Comparison of ENCODE assay signal across 8 cellular contexts in genomic region chr12:12837025-12837872, GRCh38. TPM values are rescaled to one million over a fixed set of nuclear protein-coding genes. Genes with fewer than 3 reads are reported as not detected.
A peak's percentile ranks its signal among the peaks of the same experiment; 100 is the strongest.
DNase-seq lines count a peak whose midpoint lies in the region; ATAC-seq and TF ChIP-seq lines count a peak whose summit lies in the region.

No MANE protein-coding gene starts in this region.

- intact Hi-C loops in CD4-positive, alpha-beta T cell (cut with DNase I, micrococcal nuclease): loop anchor here (1.0 to 5.0 kb wide), 7 partner anchors 54 to 375 kb away; partner anchors contain the start of gene GPRC5A (in 2 of the 2)

- peaks cover 33% of the 10 kb centered on the region for H3K36me3 Mint-ChIP-seq in CD4-positive, alpha-beta T cell (ENCODE audit: low read depth)

- H3K9me3 ChIP-seq in CD4-positive, alpha-beta T cell (ENCODE audit: control insufficient read depth, low read length): no peaks in the 10 kb centered on the region
- peaks cover 0 to 2% of the 10 kb centered on the region in 2 donors for H3K9me3 ChIP-seq in lung (ENCODE audit: control insufficient read depth in 2 of 2, insufficient read depth in 1 of 2, low read length in 1 of 2)

- peak; percentile 72 for ATAC-seq in CD4-positive, alpha-beta T cell (ENCODE audit: poor library complexity)
- ATAC-seq in GM21447 (IDR thresholded peaks at IDR 0.05; ENCODE audit: unreplicated experiment) (peak; percentile 76), lung (ENCODE audit: insufficient read depth, low FRiP score) (peak; percentile 75), HG03097 (IDR thresholded peaks at IDR 0.05; ENCODE audit: low FRiP score, unreplicated experiment) (no peak)

- CTCF ChIA-PET in CD4-positive, alpha-beta T cell (lab: Charles Lee): interaction anchor here (0.6 to 1.6 kb wide), 13 partner anchors 10 to 373 kb away, joined by 3 to 9 read pairs (median 4); partner anchors contain the start of gene DDX47

- peaks cover 0 to 1% of the 10 kb centered on the region in 2 donors for H3K4me1 ChIP-seq in lung (ENCODE audit: control insufficient read depth in 2 of 2, insufficient read depth in 2 of 2, low read length in 2 of 2)

- POLR2A ChIA-PET in CD4-positive, alpha-beta T cell (lab: Charles Lee): interaction anchor here (0.6 to 1.5 kb wide), 6 partner anchors 9 to 798 kb away, joined by 3 to 6 read pairs (median 3); partner anchors contain the start of gene GPRC5A

- H3K27ac ChIP-seq in CD4-positive, alpha-beta T cell (ENCODE audit: low read depth, low read length): no peak overlapping the region
- H3K27ac ChIP-seq in lung (ENCODE audit: low read depth in 1 of 2, low read length in 1 of 2): peak overlapping the region in 1 of 2 donors; percentile 57

- no peaks in the 10 kb centered on the region for H3K27me3 ChIP-seq in CD4-positive, alpha-beta T cell (ENCODE audit: control insufficient read depth, insufficient read depth, low read length)
- no peaks in the 10 kb centered on the region for H3K27me3 ChIP-seq in lung (ENCODE audit: control insufficient read depth, insufficient read depth)

- H3K4me3 Mint-ChIP-seq in CD4-positive, alpha-beta T cell: peak overlapping the region; percentile 30

- peaks cover 34% of the 10 kb centered on the region for H3K4me1 Mint-ChIP-seq in CD4-positive, alpha-beta T cell (ENCODE audit: low read depth)

- H3K36me3 ChIP-seq in lung (ENCODE audit: control insufficient read depth in 2 of 2, insufficient read depth in 2 of 2, low read length in 2 of 2): peaks cover 1 to 7% of the 10 kb centered on the region in 2 donors

- H3K4me3 ChIP-seq in lung: no peak overlapping the region

- peak; percentile 69 for TF ChIP-seq CTCF in CD4-positive, alpha-beta T cell (IDR thresholded peaks at IDR 0.05)
- no peak for TF ChIP-seq CTCF in lung (IDR thresholded peaks at IDR 0.05; ENCODE audit: control extremely low read depth, extremely low read depth)

- peak in 7 of 10 experiments; percentile 5 to 37 (median 20) for DNase-seq in CD4-positive, alpha-beta T cell
- DNase-seq in NCI-H1694 (lab: John Stamatoyannopoulos, UW) (peak; percentile 78), dermis blood vessel endothelial cell (peak; percentile 88), lung (ENCODE audit: low spot score) (no peak)
- DNase-seq in activated CD4-positive, CD25-positive, alpha-beta regulatory T cell treated with anti-CD3 and anti-CD28 coated beads, Interleukin-2, amount 50 U/mL, for 72 hours: peak; percentile 39
- peak; percentile 7 to 11 for DNase-seq in stimulated activated CD8-positive, alpha-beta memory T cell treated with anti-CD3 and anti-CD28 coated beads, Interleukin-7, amount 100 ng/mL, for 4 hours (ENCODE audit: low read depth in 2 of 2)

- H3K27me3 Mint-ChIP-seq in CD4-positive, alpha-beta T cell: no peaks in the 10 kb centered on the region

- H3K9me3 Mint-ChIP-seq in CD4-positive, alpha-beta T cell: no peaks in the 10 kb centered on the region

- 47 to 60% methylated on average over 15 of the region's 15 CpGs for WGBS in lung, 2 donors

- H3K27ac Mint-ChIP-seq in CD4-positive, alpha-beta T cell: peak overlapping the region; percentile 92

RNA-seq across cellular contexts. Expression of gene DDX47, which starts 24.1 kb away (rescaled TPM):
- 100 to 1,000 TPM; 153 TPM for total RNA-seq in CD4-positive, alpha-beta T cell
- total RNA-seq in dermis blood vessel endothelial cell: 83.0 and 87.7 TPM in 2 replicates
- 10 to 100 TPM; 44.5 to 79.2 TPM for total RNA-seq in lung
- 10 to 100 TPM; 28.2 to 36.3 TPM for polyA plus RNA-seq in lung

RNA-seq across cellular contexts. Expression of gene APOLD1, which starts 51.8 kb away (rescaled TPM):
- 1 to 10 TPM; 1.8 to 3.4 TPM for total RNA-seq in CD4-positive, alpha-beta T cell
- 35.6 and 63.8 TPM in 2 replicates for total RNA-seq in dermis blood vessel endothelial cell
- total RNA-seq in lung: 10 to 100 TPM; 19.4 to 22.9 TPM
- 10 to 100 TPM in 1 of 2 donors, 1 to 10 TPM in 1; 3.1 to 22.2 TPM for polyA plus RNA-seq in lung

RNA-seq across cellular contexts. Expression of gene GPRC5A, which starts 54.1 kb away (rescaled TPM):
- under 1 TPM; 0.14 to 0.47 TPM for total RNA-seq in CD4-positive, alpha-beta T cell
- 3.2 and 10.7 TPM in 2 replicates for total RNA-seq in dermis blood vessel endothelial cell
- 100 to 1,000 TPM; 212 to 418 TPM for total RNA-seq in lung
- polyA plus RNA-seq in lung: 100 to 1,000 TPM; 117 to 131 TPM

Comparison
In these comparisons a context has a peak if more than half of its experiments do, and no peak if none do; other contexts are left out.
1. RNA of gene GPRC5A, which starts 54.1 kb away (total RNA-seq): 212 to 418 TPM in lung; 3.2 to 10.7 TPM in dermis blood vessel endothelial cell and 0.14 to 0.47 TPM in CD4-positive, alpha-beta T cell; every median in the first group is over 10 times any median in the second.